Comparison of ENCODE assay signal across 11 cellular contexts in genomic region chr9:112887377-112887776, GRCh38. TPM values are rescaled to one million over a fixed set of nuclear protein-coding genes. Genes with fewer than 3 reads are reported as not detected.
DNase-seq lines count a peak whose midpoint lies in the region; ATAC-seq and TF ChIP-seq lines count a peak whose summit lies in the region.
"Had no signal": no experiment of that assay in that cellular context is flagged by ENCODE, and none has a peak within 500 bp of the region (broad histone marks: within the 10 kb centered on the region; RNA-seq: fewer than 3 reads in every experiment).

No MANE protein-coding gene starts in this region.

- TF ChIP-seq CTCF in AG09319 (IDR thresholded peaks at IDR 0.05; ENCODE audit: low read depth, low read length) (peak; percentile 9; the same call in 1 of the 2 replicates), GM10266 (IDR thresholded peaks at IDR 0.05; ENCODE audit: control insufficient read depth, insufficient read depth, low read depth, missing control alignments) (peak; percentile 35), fibroblast of villous mesenchyme (IDR thresholded peaks at IDR 0.05; ENCODE audit: insufficient read depth, low read depth, low read length) (peak; percentile 36)

- H3K4me3 ChIP-seq in fibroblast of villous mesenchyme (ENCODE audit: low read depth, low read length): no peak overlapping the region
- H3K4me3 ChIP-seq: skin epidermis had no signal

- ATAC-seq in GM19455 (IDR thresholded peaks at IDR 0.05; ENCODE audit: unreplicated experiment) (no peak), HG03097 (IDR thresholded peaks at IDR 0.05; ENCODE audit: low FRiP score, unreplicated experiment) (no peak)
- ATAC-seq: stimulated activated memory B cell treated with anti-CD40 and anti-IgM and Interleukin-4, amounts not matched to agents 10 μg/mL and 1 μg/mL and 100 μg/mL, for 72 hours had no signal

- DNase-seq in AG09319 (ENCODE audit: extremely low read depth, low read depth): no peak
- DNase-seq in GM10266 (ENCODE audit: extremely low spot score): no peak
- DNase-seq in NOMO-1 treated with dmso at 0.1 percent for 144 hours (lab: John Stamatoyannopoulos, UW; ENCODE audit: unreplicated experiment): peak; percentile 85
- no peak for DNase-seq in fibroblast of villous mesenchyme (ENCODE audit: low read depth)
- DNase-seq in activated CD4-positive, CD25-positive, alpha-beta regulatory T cell treated with anti-CD3 and anti-CD28 coated beads, Interleukin-2, amount 50 U/mL, for 72 hours: no peak
- DNase-seq in NCI-H1105 (lab: John Stamatoyannopoulos, UW): no peak
- DNase-seq: NCI-H2029 treated with DMSO at 0.1 percent for 48 hours had no signal

RNA-seq across cellular contexts. Expression of gene SLC46A2, which starts 3.3 kb away (rescaled TPM):
- total RNA-seq in fibroblast of villous mesenchyme: not detected in 2 replicates
